Comparison of ENCODE assay signal across 36 cellular contexts in the genomic region with DNA sequence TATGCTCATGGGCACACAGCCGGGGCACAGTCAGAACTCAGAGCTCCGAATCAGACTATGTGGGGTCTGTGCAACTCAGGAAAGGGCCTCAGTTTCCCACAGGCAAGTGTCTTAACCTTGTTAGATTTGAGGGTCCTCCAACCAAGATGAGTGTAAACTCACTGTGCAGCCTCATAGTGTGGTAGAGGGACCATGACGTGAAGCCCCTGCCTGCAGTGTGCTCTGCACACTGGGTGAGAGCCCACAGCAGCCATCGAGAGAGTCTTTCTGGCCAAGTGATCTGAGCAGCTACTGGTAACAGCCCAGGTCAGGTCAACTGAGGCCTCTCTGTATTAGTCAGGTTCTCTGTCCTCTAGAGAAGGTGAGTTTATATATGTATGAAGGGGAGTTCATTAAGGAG. TPM values are rescaled to one million over a fixed set of nuclear protein-coding genes. Genes with fewer than 3 reads are reported as not detected.
"Had no signal": no experiment of that assay in that cellular context is flagged by ENCODE, and none has a peak within 500 bp of the region (broad histone marks: within the 10 kb centered on the region; RNA-seq: fewer than 3 reads in every experiment).

No MANE protein-coding gene starts in this region.

- DNase-seq: activated B cell treated with CpG ODN at 0.5 μM for 24 hours; activated CD4-positive, alpha-beta memory T cell treated with anti-CD3 and anti-CD28 coated beads for 36 hours; activated CD4-positive, alpha-beta T cell treated with anti-CD3 and anti-CD28 coated beads for 4 hours; activated CD4-positive, alpha-beta T cell treated with anti-CD3 and anti-CD28 coated beads, Interleukin-2, amount 10 ng/mL, durations not matched to agents 24 days and 14 days; activated CD4-positive, alpha-beta T cell treated with anti-CD3 and anti-CD28 coated beads, Interleukin-2, amount 50 U/mL, for 1 hour; activated CD4-positive, alpha-beta T cell treated with anti-CD3 and anti-CD28 coated beads, Interleukin-2, amount 50 U/mL, for 4 hours; activated CD4-positive, CD25-positive, alpha-beta regulatory T cell treated with anti-CD3 and anti-CD28 coated beads, Interleukin-2, amount 50 U/mL, for 72 hours; activated CD8-positive, alpha-beta memory T cell treated with anti-CD3 and anti-CD28 coated beads, Interleukin-2, amount 50 U/mL, for 4 hours; activated CD8-positive, alpha-beta T cell treated with anti-CD3 and anti-CD28 coated beads for 36 hours; activated effector memory CD4-positive, alpha-beta T cell treated with Interleukin-2 at 50 U/mL for 16 hours; activated gamma-delta T cell; activated naive CD4-positive, alpha-beta T cell treated with anti-CD3 and anti-CD28 coated beads, Interleukin-2, amount 10 ng/mL, durations not matched to agents 7 days and 5 days; activated naive CD4-positive, alpha-beta T cell treated with Interleukin-2 at 50 U/mL for 16 hours; activated naive CD8-positive, alpha-beta T cell treated with anti-CD3 and anti-CD28 coated beads for 36 hours; activated T-cell treated with anti-CD3 and anti-CD28 coated beads for 4 hours; activated T-cell treated with anti-CD3 and anti-CD28 coated beads, Interleukin-2, amount 50 U/mL, for 1 hour; activated T-cell treated with anti-CD3 and anti-CD28 coated beads, Interleukin-2, amount 50 U/mL, for 48 hours; adrenal gland; amniotic stem cell; aorta; body of pancreas; brain microvascular endothelial cell; central memory CD4-positive, alpha-beta T cell; SW 1271; T-helper 1 cell; T-helper 2 cell; T-helper 9 cell had no signal

- H3K27me3 Mint-ChIP-seq: activated B cell treated with CpG ODN at 0.5 μM for 24 hours; activated CD4-positive, alpha-beta T cell treated with anti-CD3 and anti-CD28 coated beads, Interleukin-2, amount 10 ng/mL, durations not matched to agents 24 days and 14 days; activated naive CD4-positive, alpha-beta T cell treated with anti-CD3 and anti-CD28 coated beads, Interleukin-2, amount 10 ng/mL, durations not matched to agents 7 days and 5 days; activated naive CD8-positive, alpha-beta T cell treated with anti-CD3 and anti-CD28 coated beads for 36 hours had no signal

- H3K9me3 Mint-ChIP-seq: activated B cell treated with CpG ODN at 0.5 μM for 24 hours; activated CD4-positive, alpha-beta memory T cell treated with anti-CD3 and anti-CD28 coated beads for 36 hours; activated CD4-positive, alpha-beta T cell treated with anti-CD3 and anti-CD28 coated beads, Interleukin-2, amount 10 ng/mL, durations not matched to agents 24 days and 14 days; activated CD8-positive, alpha-beta T cell treated with anti-CD3 and anti-CD28 coated beads for 36 hours; activated naive CD4-positive, alpha-beta T cell treated with anti-CD3 and anti-CD28 coated beads, Interleukin-2, amount 10 ng/mL, durations not matched to agents 7 days and 5 days; activated T-helper 2 cell treated with anti-CD3 and anti-CD28 coated beads, Interferon-gamma antibody, Interleukin-2, Interleukin-4, amounts not matched to agents 10 μg/mL and 5 μg/mL and 100 μg/mL, durations not matched to agents 14 hours and 24 hours and 36 hours; T-helper 1 cell treated with Interleukin-12 subunit alpha and Interleukin-12 subunit beta and Interleukin-4 antibody, amounts not matched to agents 30 μg/mL and 1 μg/mL, for 36 hours; T-helper 2 cell treated with Interferon-gamma antibody and Interleukin-4, amounts not matched to agents 5 μg/mL and 100 μg/mL, for 36 hours had no signal

- H3K9me3 ChIP-seq: adrenal gland, body of pancreas, breast epithelium had no signal

- H3K4me1 Mint-ChIP-seq: activated naive CD4-positive, alpha-beta T cell treated with anti-CD3 and anti-CD28 coated beads, Interleukin-2, amount 10 ng/mL, durations not matched to agents 7 days and 5 days had no signal

- H3K36me3 ChIP-seq: adrenal gland, brain microvascular endothelial cell, breast epithelium had no signal

- ATAC-seq: activated CD8-positive, alpha-beta T cell treated with anti-CD3 and anti-CD28 coated beads for 36 hours; body of pancreas had no signal

- H3K4me3 Mint-ChIP-seq: activated B cell treated with CpG ODN at 0.5 μM for 24 hours; activated CD4-positive, alpha-beta memory T cell treated with anti-CD3 and anti-CD28 coated beads for 36 hours; activated CD4-positive, alpha-beta T cell treated with anti-CD3 and anti-CD28 coated beads, Interleukin-2, amount 10 ng/mL, durations not matched to agents 24 days and 14 days; activated CD8-positive, alpha-beta T cell treated with anti-CD3 and anti-CD28 coated beads for 36 hours; activated naive CD4-positive, alpha-beta T cell treated with anti-CD3 and anti-CD28 coated beads, Interleukin-2, amount 10 ng/mL, durations not matched to agents 7 days and 5 days; activated naive CD4-positive, alpha-beta T cell treated with anti-CD3 and anti-CD28 coated beads, Interleukin-2, amount 50 U/mL, for 24 hours; activated naive CD8-positive, alpha-beta T cell treated with anti-CD3 and anti-CD28 coated beads for 36 hours; T-helper 1 cell treated with Interleukin-12 subunit alpha and Interleukin-12 subunit beta and Interleukin-4 antibody, amounts not matched to agents 30 μg/mL and 1 μg/mL, for 36 hours; T-helper 2 cell treated with Interferon-gamma antibody and Interleukin-4, amounts not matched to agents 5 μg/mL and 100 μg/mL, for 36 hours had no signal

- H3K27ac ChIP-seq: adrenal gland, brain microvascular endothelial cell, breast epithelium, VCaP had no signal

- H3K36me3 Mint-ChIP-seq: activated naive CD4-positive, alpha-beta T cell treated with anti-CD3 and anti-CD28 coated beads, Interleukin-2, amount 10 ng/mL, durations not matched to agents 7 days and 5 days; activated naive CD8-positive, alpha-beta T cell treated with anti-CD3 and anti-CD28 coated beads for 36 hours had no signal

- H3K4me3 ChIP-seq: adrenal gland, body of pancreas, breast epithelium had no signal

- H3K27me3 ChIP-seq: adrenal gland, body of pancreas, brain microvascular endothelial cell, breast epithelium had no signal

- H3K27ac Mint-ChIP-seq: activated B cell treated with CpG ODN at 0.5 μM for 24 hours; activated CD4-positive, alpha-beta memory T cell treated with anti-CD3 and anti-CD28 coated beads for 36 hours; activated CD4-positive, alpha-beta T cell treated with anti-CD3 and anti-CD28 coated beads, Interleukin-2, amount 10 ng/mL, durations not matched to agents 24 days and 14 days; activated CD8-positive, alpha-beta T cell treated with anti-CD3 and anti-CD28 coated beads for 36 hours; activated naive CD4-positive, alpha-beta T cell treated with anti-CD3 and anti-CD28 coated beads, Interleukin-2, amount 10 ng/mL, durations not matched to agents 7 days and 5 days; activated naive CD4-positive, alpha-beta T cell treated with anti-CD3 and anti-CD28 coated beads, Interleukin-2, amount 50 U/mL, for 24 hours; activated naive CD8-positive, alpha-beta T cell treated with anti-CD3 and anti-CD28 coated beads for 36 hours; activated T-helper 2 cell treated with anti-CD3 and anti-CD28 coated beads, Interferon-gamma antibody, Interleukin-2, Interleukin-4, amounts not matched to agents 10 μg/mL and 5 μg/mL and 100 μg/mL, durations not matched to agents 14 hours and 24 hours and 36 hours; T-helper 1 cell treated with Interleukin-12 subunit alpha and Interleukin-12 subunit beta and Interleukin-4 antibody, amounts not matched to agents 30 μg/mL and 1 μg/mL, for 36 hours; T-helper 2 cell treated with Interferon-gamma antibody and Interleukin-4, amounts not matched to agents 5 μg/mL and 100 μg/mL, for 36 hours had no signal

- H3K4me1 ChIP-seq: adrenal gland, breast epithelium had no signal

RNA-seq across cellular contexts. Expression of a gene that starts 0.6 kb away (rescaled TPM):
- total RNA-seq: activated B cell treated with CpG ODN at 0.5 μM for 24 hours; activated CD4-positive, alpha-beta memory T cell treated with anti-CD3 and anti-CD28 coated beads for 36 hours; activated CD4-positive, alpha-beta T cell treated with anti-CD3 and anti-CD28 coated beads, Interleukin-2, amount 10 ng/mL, durations not matched to agents 24 days and 14 days; activated CD8-positive, alpha-beta memory T cell treated with anti-CD3 and anti-CD28 coated beads for 36 hours; activated CD8-positive, alpha-beta T cell treated with anti-CD3 and anti-CD28 coated beads for 36 hours; activated naive CD8-positive, alpha-beta T cell treated with anti-CD3 and anti-CD28 coated beads for 36 hours; activated T-helper 2 cell treated with anti-CD3 and anti-CD28 coated beads, Interferon-gamma antibody, Interleukin-2, Interleukin-4, amounts not matched to agents 10 μg/mL and 5 μg/mL and 100 μg/mL, durations not matched to agents 14 hours and 24 hours and 36 hours; adrenal gland; aorta; astrocyte; body of pancreas; cardiac septum had no signal

RNA-seq across cellular contexts. Expression of a gene that starts 53.6 kb away (rescaled TPM):
- total RNA-seq: activated B cell treated with CpG ODN at 0.5 μM for 24 hours; activated CD4-positive, alpha-beta memory T cell treated with anti-CD3 and anti-CD28 coated beads for 36 hours; activated CD4-positive, alpha-beta T cell treated with anti-CD3 and anti-CD28 coated beads, Interleukin-2, amount 10 ng/mL, durations not matched to agents 24 days and 14 days; activated CD8-positive, alpha-beta memory T cell treated with anti-CD3 and anti-CD28 coated beads for 36 hours; activated CD8-positive, alpha-beta T cell treated with anti-CD3 and anti-CD28 coated beads for 36 hours; activated naive CD8-positive, alpha-beta T cell treated with anti-CD3 and anti-CD28 coated beads for 36 hours; activated T-helper 2 cell treated with anti-CD3 and anti-CD28 coated beads, Interferon-gamma antibody, Interleukin-2, Interleukin-4, amounts not matched to agents 10 μg/mL and 5 μg/mL and 100 μg/mL, durations not matched to agents 14 hours and 24 hours and 36 hours; adrenal gland; aorta; astrocyte; body of pancreas; breast epithelium; cardiac septum had no signal
